1 cellular context compared by ENCODE assay signal in genomic region chr17:45043813-45044540, GRCh38.
TF ChIP-seq lines count a peak whose summit lies in the region.

No MANE protein-coding gene starts in this region.

TF ChIP-seq in H1, 55 proteins besides CTCF, POLR2A, EP300 and RAD21:
- TF ChIP-seq PHF8 (conservative IDR thresholded peaks at IDR 0.05; ENCODE audit: low read depth, low read length) = no peak
- TF ChIP-seq BRCA1 (IDR thresholded peaks at IDR 0.05; ENCODE audit: low read depth, low read length) = no peak
- no peak for TF ChIP-seq POLR2AphosphoS5 (IDR thresholded peaks at IDR 0.05; ENCODE audit: low read depth, low read length)
- no peak for TF ChIP-seq HDAC2 (IDR thresholded peaks at IDR 0.05; ENCODE audit: borderline replicate concordance in 1 of 2, low read depth in 2 of 2, low read length in 2 of 2)
- no peak for TF ChIP-seq CHD2 (IDR thresholded peaks at IDR 0.05; ENCODE audit: low read length)
- no peak for TF ChIP-seq RXRA (IDR thresholded peaks at IDR 0.05; ENCODE audit: insufficient read depth, low read depth, low read length)
- no peak for TF ChIP-seq CHD7 (IDR thresholded peaks at IDR 0.05; ENCODE audit: insufficient replicate concordance, low read length)
- no peak for TF ChIP-seq JUN (IDR thresholded peaks at IDR 0.05; ENCODE audit: low read depth, low read length)
- no peak for TF ChIP-seq SP1 (IDR thresholded peaks at IDR 0.05; ENCODE audit: low read depth, low read length)
- no peak for TF ChIP-seq NANOG (IDR thresholded peaks at IDR 0.05; ENCODE audit: insufficient read depth, low read depth, low read length, poor library complexity, severe bottlenecking)
- no peak for TF ChIP-seq CREB1 (IDR thresholded peaks at IDR 0.05)
- no peak for TF ChIP-seq RFX5 (IDR thresholded peaks at IDR 0.05; ENCODE audit: borderline replicate concordance, low read depth, low read length)
- TF ChIP-seq EZH2 (IDR thresholded peaks at IDR 0.05; ENCODE audit: low read depth, low read length, severe bottlenecking) = no peak
- no peak for TF ChIP-seq E2F6 (IDR thresholded peaks at IDR 0.05)
